In the genomic region with DNA sequence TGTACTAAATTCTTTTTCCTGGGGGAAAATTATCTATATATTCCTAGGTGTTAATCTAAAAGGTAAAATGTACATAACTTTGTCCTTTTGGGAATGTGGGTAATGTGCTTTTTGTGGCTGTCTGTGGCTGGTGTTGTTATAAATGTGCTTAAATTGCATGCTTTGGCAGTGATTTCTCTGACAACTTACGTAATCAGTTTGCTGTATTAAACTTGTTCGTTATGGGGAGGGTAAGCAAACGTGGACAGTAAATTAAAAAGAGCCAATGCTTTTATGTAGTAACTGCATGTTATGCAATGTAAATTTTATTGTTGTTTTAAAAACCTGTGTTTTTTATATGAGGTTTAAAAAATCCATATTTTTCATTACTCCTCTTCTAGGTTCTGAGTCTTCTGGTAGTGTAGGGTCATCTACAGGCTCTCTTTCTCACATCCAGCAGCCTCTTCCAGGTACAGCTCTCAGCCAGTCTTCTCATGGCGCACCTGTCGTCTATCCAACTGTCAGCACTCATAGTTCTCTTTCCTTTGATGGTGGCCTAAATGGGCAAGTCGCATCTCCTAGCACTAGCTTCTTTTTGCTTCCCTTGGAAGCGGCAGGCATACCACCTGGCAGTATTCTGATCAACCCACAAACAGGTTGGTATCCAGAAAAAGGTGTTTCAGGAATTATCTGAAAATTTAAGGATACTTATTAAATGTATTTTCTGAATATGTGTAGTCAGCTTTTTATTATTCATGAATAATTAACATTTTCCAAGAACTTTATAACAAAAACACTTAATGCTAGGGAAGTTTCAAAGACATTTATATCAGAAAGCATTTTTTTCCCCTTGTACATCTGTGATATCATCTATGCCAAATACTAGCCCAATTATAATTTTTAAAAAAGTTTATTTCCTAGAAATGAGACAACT, we compare ENCODE assay signal across 14 cellular contexts.
"Had no signal": no experiment of that assay in that cellular context is flagged by ENCODE, and none has a peak within 500 bp of the region (broad histone marks: within the 10 kb centered on the region; RNA-seq: fewer than 3 reads in every experiment).

No MANE protein-coding gene starts in this region.

- H3K9me3 ChIP-seq: heart left ventricle, left ventricle myocardium inferior, prostate gland had no signal

- H3K4me1 ChIP-seq: heart left ventricle, left ventricle myocardium inferior, parathyroid adenoma, prostate gland had no signal

- H3K27me3 ChIP-seq: heart left ventricle had no signal

- ATAC-seq: esophagus mucosa, heart left ventricle, sciatic nerve had no signal

- H2AFZ ChIP-seq: parathyroid adenoma had no signal

- DNase-seq: effector memory CD4-positive, alpha-beta T cell; heart left ventricle; hippocampal formation; left ventricle myocardium inferior; mesendoderm; naive B cell; stimulated activated CD4-positive, alpha-beta T cell treated with anti-CD3 and anti-CD28 coated beads, Interleukin-2, amount 100 ng/mL, for 24 hours; stimulated activated CD4-positive, alpha-beta T cell treated with anti-CD3 and anti-CD28 coated beads, Interleukin-4, amount 100 ng/mL, for 4 hours; stimulated activated naive CD4-positive, alpha-beta T cell; trophoblast cell had no signal

- H3K4me3 ChIP-seq: heart left ventricle, left ventricle myocardium inferior, prostate gland had no signal

- H3K27ac ChIP-seq: heart left ventricle, left ventricle myocardium inferior, parathyroid adenoma, prostate gland had no signal

- H3K9ac ChIP-seq: parathyroid adenoma had no signal
